In the genomic region with DNA sequence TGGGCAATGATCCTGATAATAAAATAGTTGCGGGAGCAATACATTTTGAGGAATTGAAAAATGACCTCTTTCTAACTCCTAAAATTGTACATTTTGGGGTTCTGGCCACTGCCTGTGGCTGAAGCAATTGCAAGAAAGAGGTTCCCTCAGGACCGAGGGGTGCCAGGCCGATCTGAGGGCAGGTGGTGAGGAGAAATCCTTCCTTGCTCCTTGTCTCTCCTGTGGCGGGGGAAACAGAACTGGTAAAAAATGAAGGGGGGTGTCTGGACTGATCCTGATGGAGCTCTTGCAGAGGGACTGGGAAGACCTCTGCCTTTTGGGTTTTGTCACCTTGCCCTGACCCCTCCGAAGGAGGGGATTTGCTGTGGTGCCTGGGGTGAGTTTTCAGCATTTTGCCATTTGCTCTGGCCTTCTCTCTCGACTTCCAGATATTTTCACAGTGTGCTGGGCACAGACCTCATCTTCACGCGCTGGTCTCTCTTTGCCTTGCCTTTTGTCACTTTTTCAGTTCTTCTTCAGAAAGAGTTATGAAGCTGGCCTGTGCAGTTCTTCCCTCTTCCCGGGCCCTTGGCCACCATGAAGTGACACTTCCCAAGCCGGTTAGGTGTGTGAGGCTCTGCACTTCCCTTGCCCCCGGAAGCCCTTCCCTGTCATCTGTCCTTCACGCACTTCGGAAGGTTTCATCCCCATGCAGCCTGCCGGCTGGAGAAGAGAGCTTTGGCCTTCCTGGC, we compare ENCODE assay signal across 1 cellular context.
TF ChIP-seq lines count a peak whose summit lies in the region.

No MANE protein-coding gene starts in this region.

TF ChIP-seq in IMR-90, 13 proteins besides CTCF, POLR2A, EP300 and RAD21:
- TF ChIP-seq CHD1 (IDR thresholded peaks at IDR 0.05; ENCODE audit: low read depth, low read length) (no peak), MAZ (IDR thresholded peaks at IDR 0.05; ENCODE audit: borderline replicate concordance, low read depth, low read length) (no peak), FOS (IDR thresholded peaks at IDR 0.05; ENCODE audit: low read depth, low read length) (no peak)
